ENCODE assay signal across 8 cellular contexts in the genomic region with DNA sequence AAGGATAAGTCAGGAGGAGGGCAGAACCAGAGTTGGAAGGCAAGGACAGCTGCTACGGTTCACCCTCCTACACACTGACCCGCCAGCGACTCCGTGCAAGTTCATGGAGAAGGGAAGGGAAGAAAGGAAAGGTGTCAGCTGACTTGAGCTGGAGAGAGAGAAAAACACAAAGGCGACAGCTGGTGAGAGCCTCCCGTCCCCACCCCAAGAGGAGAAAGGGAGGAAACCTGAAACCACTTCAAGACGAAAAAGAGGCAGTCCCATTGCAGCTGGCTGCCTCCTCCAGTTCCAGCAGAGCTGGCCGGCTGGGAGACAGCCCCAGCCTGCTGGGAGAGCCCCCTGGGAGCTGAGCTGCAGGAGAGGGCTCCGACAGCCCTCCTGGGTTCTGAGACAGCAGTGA.
DNase-seq lines count a peak whose midpoint lies in the region; ATAC-seq, FAIRE-seq and TF ChIP-seq lines count a peak whose summit lies in the region.

No MANE protein-coding gene starts in this region.

- H3K9me3 Mint-ChIP-seq in naive thymus-derived CD4-positive, alpha-beta T cell: peaks cover 0 to 2% (median 0%) of the 10 kb centered on the region in 11 donors

- H3K79me2 ChIP-seq in mesendoderm (ENCODE audit: control insufficient read depth, insufficient read depth, low read length): peaks cover 60% of the 10 kb centered on the region

- no peaks in the 10 kb centered on the region for H3K36me3 ChIP-seq in mesendoderm (ENCODE audit: control insufficient read depth, insufficient read depth, low read length)
- H3K36me3 ChIP-seq in naive thymus-derived CD4-positive, alpha-beta T cell (ENCODE audit: control insufficient read depth in 2 of 3, insufficient read depth in 3 of 3, low read length in 3 of 3): no peaks in the 10 kb centered on the region

- H2BK5ac ChIP-seq in mesendoderm (ENCODE audit: low read length): no peak overlapping the region

- no peak overlapping the region for H3K4ac ChIP-seq in mesendoderm (ENCODE audit: low read depth, low read length)

- no peak overlapping the region for H3K23ac ChIP-seq in mesendoderm (ENCODE audit: low read length)

- H3K36me3 Mint-ChIP-seq in naive thymus-derived CD4-positive, alpha-beta T cell: no peaks in the 10 kb centered on the region

- peak overlapping the region; percentile 57 for H3K56ac ChIP-seq in mesendoderm (ENCODE audit: low read length)

- no peak overlapping the region for H2BK120ac ChIP-seq in mesendoderm (ENCODE audit: low read depth, low read length)

- H3K18ac ChIP-seq in mesendoderm (ENCODE audit: low read length): no peak overlapping the region

- peaks cover 8% of the 10 kb centered on the region for H3K4me1 ChIP-seq in mesendoderm (ENCODE audit: control insufficient read depth, low read depth, low read length)
- H3K4me1 ChIP-seq in naive thymus-derived CD4-positive, alpha-beta T cell (ENCODE audit: control insufficient read depth in 2 of 2, insufficient read depth in 2 of 2, low read length in 2 of 2): no peaks in the 10 kb centered on the region

- no peak overlapping the region for H3K27ac Mint-ChIP-seq in naive thymus-derived CD4-positive, alpha-beta T cell

- CTCF ChIA-PET in naive thymus-derived CD4-positive, alpha-beta T cell (lab: Charles Lee): no interaction called here

- TF ChIP-seq CTCF in coronary artery (IDR thresholded peaks at IDR 0.05): no peak

- ATAC-seq in GM18498 (IDR thresholded peaks at IDR 0.05; ENCODE audit: unreplicated experiment) (no peak), HG03039 (IDR thresholded peaks at IDR 0.05; ENCODE audit: unreplicated experiment) (no peak)
- ATAC-seq in naive thymus-derived CD4-positive, alpha-beta T cell: no peak

- peaks cover 28% of the 10 kb centered on the region for H3K79me1 ChIP-seq in mesendoderm (ENCODE audit: low read length)

- peaks cover 0 to 6% (median 0%) of the 10 kb centered on the region in 7 donors for H3K4me1 Mint-ChIP-seq in naive thymus-derived CD4-positive, alpha-beta T cell

- POLR2A ChIA-PET in naive thymus-derived CD4-positive, alpha-beta T cell (lab: Charles Lee): no interaction called here

- WGBS in mesendoderm (ENCODE audit: extremely low coverage, insufficient coverage, low lambda C conversion rate): no CpG with 5 or more reads among the region's 9 CpGs

- no peak overlapping the region for H3K4me3 Mint-ChIP-seq in naive thymus-derived CD4-positive, alpha-beta T cell

- FAIRE-seq in GM12892 (lab: Jason Lieb, UNC): no peak

- no peak overlapping the region for H4K8ac ChIP-seq in mesendoderm (ENCODE audit: low read depth, low read length)

- H4K5ac ChIP-seq in mesendoderm (ENCODE audit: low read length): no peak overlapping the region

- H3K4me3 ChIP-seq in coronary artery (peak overlapping the region; percentile 20), mesendoderm (ENCODE audit: low read length) (no peak overlapping the region)
- H3K4me3 ChIP-seq in naive thymus-derived CD4-positive, alpha-beta T cell (ENCODE audit: low read length): no peak overlapping the region

- H3K27me3 ChIP-seq in mesendoderm (ENCODE audit: insufficient read depth, low read length, poor library complexity): no peaks in the 10 kb centered on the region
- H3K27me3 ChIP-seq in naive thymus-derived CD4-positive, alpha-beta T cell (ENCODE audit: control insufficient read depth in 2 of 2, insufficient read depth in 2 of 2, low read length in 2 of 2): no peaks in the 10 kb centered on the region

- intact Hi-C loops in naive thymus-derived CD4-positive, alpha-beta T cell (cut with micrococcal nuclease): no loop called here

- H3K27ac ChIP-seq in coronary artery (no peak overlapping the region), mesendoderm (ENCODE audit: low read depth, low read length) (no peak overlapping the region)
- no peak overlapping the region for H3K27ac ChIP-seq in naive thymus-derived CD4-positive, alpha-beta T cell (ENCODE audit: low read depth, low read length)

- DNase-seq in Daoy (ENCODE audit: low read depth): peak; percentile 63
- peak; percentile 75 for DNase-seq in NCI-H2227 (lab: John Stamatoyannopoulos, UW; ENCODE audit: unreplicated experiment)
- DNase-seq in coronary artery (ENCODE audit: low spot score): no peak
- DNase-seq in mesendoderm: peak; percentile 95
- no peak for DNase-seq in GM12892 (ENCODE audit: insufficient read length)
- no peak for DNase-seq in naive thymus-derived CD4-positive, alpha-beta T cell

- H3K27me3 Mint-ChIP-seq in naive thymus-derived CD4-positive, alpha-beta T cell: peaks cover 21 to 45% (median 27%) of the 10 kb centered on the region in 5 donors

- H3K9ac ChIP-seq in mesendoderm (ENCODE audit: low read length): peak overlapping the region; percentile 45

- H2AK5ac ChIP-seq in mesendoderm (ENCODE audit: low read length): no peak overlapping the region

- no peak overlapping the region for H2BK15ac ChIP-seq in mesendoderm (replicated peaks; ENCODE audit: low read depth)

- no peak for TF ChIP-seq POLR2A in GM12892 (IDR thresholded peaks at IDR 0.05; ENCODE audit: low read depth, low read length)

- H3K4me2 ChIP-seq in mesendoderm (ENCODE audit: low read length): peak overlapping the region; percentile 28

- H3K9me3 ChIP-seq in naive thymus-derived CD4-positive, alpha-beta T cell (ENCODE audit: control insufficient read depth in 2 of 3, low read length in 3 of 3): no peaks in the 10 kb centered on the region

Comparison
In these comparisons a context has a peak if more than half of its experiments do, and no peak if none do; other contexts are left out.
1. DNase-seq: peak in Daoy (single experiment), NCI-H2227 (single experiment) and mesendoderm (single experiment); none in coronary artery (single experiment), GM12892 (single experiment) and naive thymus-derived CD4-positive, alpha-beta T cell (0 of 9).